Comparison of ENCODE assay signal across 9 cellular contexts in genomic region chr10:92822060-92822634, GRCh38. TPM values are rescaled to one million over a fixed set of nuclear protein-coding genes. Genes with fewer than 3 reads are reported as not detected.
A peak's percentile ranks its signal among the peaks of the same experiment; 100 is the strongest.
DNase-seq lines count a peak whose midpoint lies in the region; ATAC-seq, FAIRE-seq and TF ChIP-seq lines count a peak whose summit lies in the region.
"Had no signal": no experiment of that assay in that cellular context is flagged by ENCODE, and none has a peak within 500 bp of the region (broad histone marks: within the 10 kb centered on the region; RNA-seq: fewer than 3 reads in every experiment).

No MANE protein-coding gene starts in this region.

- no peak overlapping the region for H2AK5ac ChIP-seq in H9 (ENCODE audit: insufficient read length, low read length)

- H4K20me1 ChIP-seq in H9 (ENCODE audit: control insufficient read depth, insufficient read depth, insufficient read length) = no peaks in the 10 kb centered on the region

- H3K36me3 ChIP-seq in H7 (replicated peaks; ENCODE audit: control insufficient read depth, insufficient read depth, low read length) (no peaks in the 10 kb centered on the region), small intestine (ENCODE audit: control insufficient read depth in 2 of 2, insufficient read depth in 2 of 2, low read length in 2 of 2) (no peaks in the 10 kb centered on the region)

- H3K4me3 Mint-ChIP-seq in H9 = no peak overlapping the region

- no peak for ATAC-seq in GM19395 (IDR thresholded peaks at IDR 0.05; ENCODE audit: unreplicated experiment)

- H3K27me3 Mint-ChIP-seq in H9 (ENCODE audit: low read depth) = no peaks in the 10 kb centered on the region

- H4K8ac ChIP-seq in H9 (replicated peaks; ENCODE audit: insufficient read length, low read depth, low read length) = no peak overlapping the region

- H3K4me1 ChIP-seq in small intestine (ENCODE audit: control insufficient read depth in 2 of 2, insufficient read depth in 1 of 2, low read depth in 1 of 2, low read length in 1 of 2) (no peaks in the 10 kb centered on the region), H9 (ENCODE audit: insufficient read depth, low read length) (no peaks in the 10 kb centered on the region)

- no peaks in the 10 kb centered on the region for H3K9me3 Mint-ChIP-seq in H9

- H3K4ac ChIP-seq in H9 (ENCODE audit: low read depth, low read length) = no peak overlapping the region

- no peak overlapping the region for H3T11ph ChIP-seq in H9 (ENCODE audit: low read length)

- H3K79me2 ChIP-seq in H9 (ENCODE audit: insufficient read depth, low read length) = no peaks in the 10 kb centered on the region

- H3K27me3 ChIP-seq in H7 (ENCODE audit: control insufficient read depth, insufficient read depth, low read length) (no peaks in the 10 kb centered on the region), small intestine (ENCODE audit: control insufficient read depth in 2 of 2, insufficient read depth in 2 of 2, low read length in 2 of 2) (no peaks in the 10 kb centered on the region), H9 (ENCODE audit: insufficient read depth, low read length) (no peaks in the 10 kb centered on the region)

- no peak overlapping the region for H3K14ac ChIP-seq in H9 (ENCODE audit: insufficient read depth, low read length)

- no peaks in the 10 kb centered on the region for H3K79me1 ChIP-seq in H9 (ENCODE audit: insufficient read depth, low read depth, low read length, poor library complexity, severe bottlenecking)

- H2AFZ ChIP-seq in H9 (ENCODE audit: low read length) = no peak overlapping the region

- H2BK12ac ChIP-seq in H9 (ENCODE audit: insufficient read length, low read depth, low read length) = no peak overlapping the region

- WGBS in small intestine, 3 donors = 24 to 32% (median 31%) methylated on average over 6 of the region's 6 CpGs
- no CpG with 5 or more reads among the region's 6 CpGs for WGBS in H9 (ENCODE audit: extremely low coverage, insufficient read length, low lambda C conversion rate)

- H4K91ac ChIP-seq in H9 (ENCODE audit: insufficient read length, low read depth, low read length) = no peak overlapping the region

- H3K4me3 ChIP-seq in H7 (ENCODE audit: insufficient read depth, low read depth, low read length) = no peak overlapping the region
- H3K4me3 ChIP-seq in foreskin fibroblast (ENCODE audit: low read depth in 1 of 2, low read length in 2 of 2) = no peak overlapping the region
- no peak overlapping the region for H3K4me3 ChIP-seq in small intestine (ENCODE audit: low read depth in 1 of 2, low read length in 2 of 2)

- peak; percentile 18 for DNase-seq in H7
- DNase-seq in SK-MEL-5 (ENCODE audit: low read depth, low spot score) = peak; percentile 74
- peak; percentile 49 to 69 for DNase-seq in foreskin fibroblast
- DNase-seq in small intestine = peak; percentile 32
- no peak for DNase-seq in stimulated activated naive CD4-positive, alpha-beta T cell (lab: John Stamatoyannopoulos, UW)
- no peak for DNase-seq in NCI-H82 treated with DMSO at 0.1 percent for 48 hours (lab: John Stamatoyannopoulos, UW; ENCODE audit: unreplicated experiment)
- DNase-seq in H9 = no peak
- DNase-seq: activated CD4-positive, alpha-beta T cell treated with anti-CD3 and anti-CD28 coated beads, Interleukin-2, amount 50 U/mL, for 48 hours had no signal

- H3K4me1 Mint-ChIP-seq in H9 = peaks cover 6% of the 10 kb centered on the region in 2 experiments

- H2BK15ac ChIP-seq in H9 (ENCODE audit: low read depth, low read length) = no peak overlapping the region

- TF ChIP-seq CTCF in foreskin fibroblast (IDR thresholded peaks at IDR 0.05; ENCODE audit: low read depth, low read length) (no peak), H9 (conservative IDR thresholded peaks at IDR 0.05) (no peak)

- H3K9me3 ChIP-seq in small intestine (ENCODE audit: control insufficient read depth, low read depth) (no peaks in the 10 kb centered on the region), H9 (ENCODE audit: control insufficient read depth, low read depth, low read length) (no peaks in the 10 kb centered on the region)

- H2BK120ac ChIP-seq in H9 (ENCODE audit: low read depth, low read length, poor library complexity, severe bottlenecking) = no peak overlapping the region

- H3K18ac ChIP-seq in H9 (ENCODE audit: insufficient read length, low read depth, low read length) = no peak overlapping the region

- H3K23me2 ChIP-seq in H9 (ENCODE audit: insufficient read length, low read depth, low read length, poor library complexity, severe bottlenecking) = no peaks in the 10 kb centered on the region

- H3K4me2 ChIP-seq in H9 (ENCODE audit: insufficient read depth, insufficient read length, low read length) = no peak overlapping the region

- no peak overlapping the region for H4K5ac ChIP-seq in H9 (ENCODE audit: insufficient read length, low read depth, low read length)

- no peaks in the 10 kb centered on the region for H3K36me3 Mint-ChIP-seq in H9 (ENCODE audit: insufficient read depth in 1 of 3, low read depth in 3 of 3)

- H3K9ac ChIP-seq in H9 (ENCODE audit: extremely low read depth, insufficient read length, low read length) = no peak overlapping the region

- no peak overlapping the region for H2BK20ac ChIP-seq in H9 (ENCODE audit: low read depth, low read length, poor library complexity, severe bottlenecking)

- peak; percentile 65 for FAIRE-seq in small intestine (lab: Jason Lieb, UNC)

- in situ Hi-C loops in SK-MEL-5 (cut with HindIII; ENCODE audit: low pct_unique_long_range_greater_than_20kb, low sequenced_read_pairs) = no loop called here

- H3K27ac ChIP-seq in small intestine (ENCODE audit: low read depth in 1 of 2, low read length in 1 of 2) (peak overlapping the region in 1 of 2 donors; percentile 52), H9 (ENCODE audit: insufficient read length, low read depth, low read length) (no peak overlapping the region)

- no peak overlapping the region for H3K56ac ChIP-seq in H9 (ENCODE audit: insufficient read length, low read depth, low read length)

- no peak overlapping the region for H3K23ac ChIP-seq in H9 (ENCODE audit: insufficient read length, low read depth, low read length)

- H3K27ac Mint-ChIP-seq in H9 = no peak overlapping the region

- H2BK5ac ChIP-seq in H9 (ENCODE audit: insufficient read length, low read length) = no peak overlapping the region

RNA-seq across cellular contexts. Expression of gene EXOC6, which starts 26.2 kb away (rescaled TPM):
- total RNA-seq in H7 (2014; rRNA removed; shearing (Covaris generic)) = 6.2 and 13.6 TPM in 2 replicates
- 7.2 and 15.0 TPM in 2 replicates for total RNA-seq in SK-MEL-5 (2014; rRNA removed; shearing (Covaris generic))
- polyA plus RNA-seq in SK-MEL-5 (2015; cell fraction: cytosol; rRNA removed) = 3.0 and 4.8 TPM in 2 replicates
- 4.6 and 6.9 TPM in 2 replicates for polyA plus RNA-seq in SK-MEL-5 (2015; cell fraction: nucleus; rRNA removed)
- 10 to 100 TPM in 1 of 3 donors, 1 to 10 TPM in 2; 6.7 to 10.8 (median 8.4) TPM for polyA plus RNA-seq in small intestine
- 8.3 and 9.0 TPM in 2 replicates for total RNA-seq in H9 (2021)

Comparison
In these comparisons a context has a peak if more than half of its experiments do, and no peak if none do; other contexts are left out.
1. DNase-seq: peak in H7 (single experiment), SK-MEL-5 (single experiment), foreskin fibroblast (2 of 2) and small intestine (single experiment); none in stimulated activated naive CD4-positive, alpha-beta T cell (0 of 6), NCI-H82 treated with DMSO at 0.1 percent for 48 hours (single experiment) and H9 (single experiment).